19 cellular contexts compared by ENCODE assay signal in the genomic region with DNA sequence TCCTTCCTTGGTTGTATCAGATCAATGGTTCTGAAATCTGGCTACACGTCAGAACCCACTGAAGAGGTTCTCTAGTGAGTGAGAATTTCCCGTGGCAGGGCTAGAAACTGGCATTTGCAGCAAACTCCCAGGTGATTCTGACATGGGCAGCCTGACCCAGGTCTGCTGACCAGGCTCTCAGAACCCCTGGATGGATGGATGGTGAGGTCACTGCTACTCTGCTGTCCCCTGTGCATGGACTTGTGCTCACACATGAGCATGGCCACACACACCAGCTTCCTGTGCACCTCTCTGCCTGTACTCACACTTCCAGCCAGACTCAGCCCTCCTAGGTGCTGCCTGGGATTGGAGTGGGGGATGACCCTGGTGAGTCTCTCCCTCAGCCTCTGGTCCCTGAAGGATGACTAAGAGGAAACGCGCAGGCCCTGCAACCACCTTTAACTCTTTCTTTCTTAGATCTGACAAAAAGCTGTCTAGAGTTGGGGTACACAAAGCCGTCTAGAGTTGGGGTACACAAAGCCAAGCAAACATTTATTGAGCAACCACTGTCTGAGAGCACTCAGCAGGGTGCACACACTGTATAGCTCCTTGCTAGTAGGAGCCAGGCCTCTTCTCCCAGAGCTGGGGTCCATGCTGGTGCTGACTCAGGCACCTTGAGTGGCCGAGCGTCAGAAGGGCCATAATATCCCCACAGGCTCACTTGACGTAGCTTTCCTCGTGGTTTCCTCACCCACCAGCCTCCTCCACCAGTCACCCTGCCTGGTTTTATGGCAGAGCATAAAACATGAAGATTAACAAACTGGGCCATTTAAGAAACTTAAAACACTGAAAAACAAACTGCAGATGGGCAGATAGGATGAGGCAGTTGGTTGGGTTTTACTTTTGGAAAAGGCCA.
DNase-seq lines count a peak whose midpoint lies in the region; ATAC-seq and TF ChIP-seq lines count a peak whose summit lies in the region.
"Had no signal": no experiment of that assay in that cellular context is flagged by ENCODE, and none has a peak within 500 bp of the region (broad histone marks: within the 10 kb centered on the region; RNA-seq: fewer than 3 reads in every experiment).

No MANE protein-coding gene starts in this region.

- H3K27me3 ChIP-seq in dorsolateral prefrontal cortex, result no peaks in the 10 kb centered on the region
- no peaks in the 10 kb centered on the region for H3K27me3 ChIP-seq in thyroid gland
- H3K27me3 ChIP-seq in brain microvascular endothelial cell (replicated peaks), result no peaks in the 10 kb centered on the region
- H3K27me3 ChIP-seq: SJCRH30 had no signal

- no peaks in the 10 kb centered on the region for H3K4me1 ChIP-seq in HEK293 (ENCODE audit: control insufficient read depth, insufficient read depth, low read length)
- peaks cover 0 to 7% of the 10 kb centered on the region in 2 donors for H3K4me1 ChIP-seq in thyroid gland
- H3K4me1 ChIP-seq: SJCRH30 had no signal

- intact Hi-C loops in dorsolateral prefrontal cortex (cut with DNase I), result no loop called here
- intact Hi-C loops in thyroid gland (cut with DNase I), result no loop called here

- POLR2A ChIA-PET in HEK293 (lab: Yijun Ruan, JAX), result no interaction called here
- POLR2A ChIA-PET in GM10248 (lab: Yijun Ruan, JAX), result no interaction called here

- no peaks in the 10 kb centered on the region for H3K36me3 ChIP-seq in HEK293 (ENCODE audit: control insufficient read depth in 2 of 2, insufficient read depth in 1 of 2, low read length in 2 of 2)
- H3K36me3 ChIP-seq in thyroid gland, result no peaks in the 10 kb centered on the region
- H3K36me3 ChIP-seq in brain microvascular endothelial cell (replicated peaks), result no peaks in the 10 kb centered on the region
- H3K36me3 ChIP-seq: SJCRH30 had no signal

- H3K4me3 ChIP-seq in HEK293 (ENCODE audit: low read depth, low read length) (no peak overlapping the region), dorsolateral prefrontal cortex (no peak overlapping the region), thyroid gland (replicated peaks in 1 of 3) (no peak overlapping the region), brain microvascular endothelial cell (ENCODE audit: low read depth, low read length) (no peak overlapping the region)
- H3K4me3 ChIP-seq: SJCRH30 had no signal

- ATAC-seq in GM19328 (IDR thresholded peaks at IDR 0.05; ENCODE audit: unreplicated experiment), result no peak
- ATAC-seq: PC-3 had no signal

- CTCF ChIA-PET in HEK293 (lab: Yijun Ruan, JAX), result no interaction called here
- CTCF ChIA-PET in GM10248 (lab: Yijun Ruan, JAX), result no interaction called here

- no peak for TF ChIP-seq POLR2A in thyroid gland (IDR thresholded peaks at IDR 0.05)

- DNase-seq in RPMI7951 (ENCODE audit: low read depth) (peak; percentile 33), dorsolateral prefrontal cortex (peak in 1 of 10 donors; percentile 20), thyroid gland (peak; percentile 52 to 62), brain microvascular endothelial cell (no peak), GM10248 (ENCODE audit: extremely low spot score) (no peak)
- DNase-seq: ACHN; C1 segment of cervical spinal cord; CD8-positive, alpha-beta memory T cell; DMS53; EL; H7; NCI-H1694 treated with DMSO at 0.1 percent for 48 hours; NCI-H2107; NCI-H226; NCI-H524 treated with DMSO at 0.1 percent for 48 hours; PC-3; SJCRH30 had no signal

- H3K27ac ChIP-seq in HEK293 (ENCODE audit: extremely low read depth, low read depth, low read length), result no peak overlapping the region
- peak overlapping the region in 53 of 59 donors; percentile 8 to 87 (median 61) for H3K27ac ChIP-seq in dorsolateral prefrontal cortex
- no peak overlapping the region for H3K27ac ChIP-seq in thyroid gland
- H3K27ac ChIP-seq in brain microvascular endothelial cell, result no peak overlapping the region
- H3K27ac ChIP-seq: SJCRH30 had no signal

- in situ Hi-C loops in brain microvascular endothelial cell (cut with HindIII; ENCODE audit: low pct_ligation_motif_present, low sequenced_read_pairs), result no loop called here

- no peaks in the 10 kb centered on the region for H3K9me3 ChIP-seq in HEK293 (ENCODE audit: control insufficient read depth, insufficient read depth, low read depth, low read length)
- no peaks in the 10 kb centered on the region for H3K9me3 ChIP-seq in thyroid gland
- H3K9me3 ChIP-seq: SJCRH30 had no signal

- TF ChIP-seq CTCF in HEK293 (tag by site-specific recombination; IDR thresholded peaks at IDR 0.05) (no peak), dorsolateral prefrontal cortex (IDR thresholded peaks at IDR 0.05 in 54 of 56, conservative IDR thresholded peaks at IDR 0.05 in 2 of 56; ENCODE audit: low read depth in 1 of 56, partially characterized antibody in 56 of 56) (no peak), thyroid gland (IDR thresholded peaks at IDR 0.05) (no peak), brain microvascular endothelial cell (IDR thresholded peaks at IDR 0.05; ENCODE audit: low read depth, low read length, missing control alignments) (no peak), GM10248 (IDR thresholded peaks at IDR 0.05; ENCODE audit: control extremely low read depth, extremely low read depth, low read depth, missing control alignments) (no peak)

- 70 to 71% methylated on average over 9 of the region's 9 CpGs for WGBS in thyroid gland, 2 donors

TF ChIP-seq in HEK293, 187 proteins besides CTCF, POLR2A, EP300 and RAD21:
- peak; percentile 26; the same call in 1 of the 2 replicates for TF ChIP-seq ZIC2 (tag by site-specific recombination; IDR thresholded peaks at IDR 0.05)
- TF ChIP-seq MZF1 (tag by site-specific recombination; IDR thresholded peaks at IDR 0.05; ENCODE audit: borderline replicate concordance), result no peak
TF ChIP-seq in HEK293: peak in this region for 1.

Comparison
In these comparisons a context has a peak if more than half of its experiments do, and no peak if none do; other contexts are left out.
1. H3K27ac ChIP-seq: peak in dorsolateral prefrontal cortex (53 of 59); none in HEK293 (single experiment), thyroid gland (0 of 3) and brain microvascular endothelial cell (single experiment).
2. DNase-seq: peak in RPMI7951 (single experiment) and thyroid gland (2 of 2); none in brain microvascular endothelial cell (single experiment) and GM10248 (single experiment).